In the genomic region with DNA sequence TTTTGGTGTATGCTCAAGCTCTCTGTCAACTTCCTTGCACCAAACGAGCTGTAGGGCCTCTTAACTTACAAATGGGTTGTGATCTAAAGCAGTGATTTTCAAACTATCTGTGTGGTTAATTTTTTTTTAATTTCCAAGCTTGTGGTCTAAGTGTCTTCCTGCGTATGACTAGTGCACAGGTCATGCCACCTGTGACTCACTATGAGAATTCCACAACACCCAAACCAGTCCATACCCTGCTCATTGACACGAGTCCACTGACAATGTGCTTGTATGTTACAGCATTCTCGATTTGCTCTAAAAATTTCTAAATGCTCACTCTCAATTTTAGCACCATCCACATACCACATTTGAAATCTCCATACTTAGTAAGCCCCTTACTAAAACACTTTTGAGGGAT, we compare ENCODE assay signal across 8 cellular contexts. TPM values are rescaled to one million over a fixed set of nuclear protein-coding genes. Genes with fewer than 3 reads are reported as not detected.
A peak's percentile ranks its signal among the peaks of the same experiment; 100 is the strongest.
DNase-seq lines count a peak whose midpoint lies in the region; ATAC-seq and TF ChIP-seq lines count a peak whose summit lies in the region.
"Not testable (repeated sequence)": the region's sequence is repeated elsewhere in the genome, so short reads cannot be mapped to it uniquely, and the experiment has no call there.

No MANE protein-coding gene starts in this region.

- POLR2A ChIA-PET in IMR-90 (lab: Charles Lee; ENCODE audit: unreplicated experiment) = not testable (repeated sequence)

- H3K4me3 ChIP-seq in IMR-90 (ENCODE audit: insufficient read depth, low read depth, low read length); fibroblast of the aortic adventitia (ENCODE audit: low read depth, low read length): not testable (repeated sequence)

- peak; percentile 35; the same call in 1 of the 2 replicates for ATAC-seq in IMR-90 (ENCODE audit: low read depth)
- peak; percentile 100 for ATAC-seq in activated naive CD8-positive, alpha-beta T cell treated with anti-CD3 and anti-CD28 coated beads, Interleukin-2, amount 50 U/mL, for 24 hours
- peak; percentile 99 to 100 for ATAC-seq in stimulated activated naive B cell treated with anti-CD40 and anti-IgM and Interleukin-4, amounts not matched to agents 10 μg/mL and 1 μg/mL and 100 μg/mL, for 72 hours (replicated peaks)

- not testable (repeated sequence) for H3K27ac ChIP-seq in IMR-90 (ENCODE audit: insufficient read depth, low read length)

- H2AK5ac ChIP-seq in IMR-90 (ENCODE audit: low read depth, low read length) = peak overlapping the region; percentile 50; the same call in 1 of the 2 replicates

- H3K36me3 ChIP-seq in IMR-90 (ENCODE audit: control insufficient read depth, insufficient read depth, low read length) = not testable (repeated sequence)

- H4K8ac ChIP-seq in IMR-90 (ENCODE audit: low read depth in 2 of 2, low read length in 2 of 2) = not testable (repeated sequence)

- not testable (repeated sequence) for H2AK9ac ChIP-seq in IMR-90 (replicated peaks; ENCODE audit: low read depth, low read length, poor library complexity)

- dilution Hi-C loops in IMR-90 (cut with HindIII; ENCODE audit: low sequenced_read_pairs, unreplicated experiment) = not testable (repeated sequence)

- not testable (repeated sequence) for H3K9ac ChIP-seq in IMR-90 (ENCODE audit: low read depth, low read length)

- H2BK120ac ChIP-seq in IMR-90 (ENCODE audit: low read depth, low read length) = not testable (repeated sequence)

- not testable (repeated sequence) for H3K36me3 Mint-ChIP-seq in activated naive CD8-positive, alpha-beta T cell treated with anti-CD3 and anti-CD28 coated beads, Interleukin-2, amount 50 U/mL, for 24 hours (ENCODE audit: low read depth); stimulated activated naive B cell treated with anti-CD40 and anti-IgM and Interleukin-4, amounts not matched to agents 10 μg/mL and 1 μg/mL and 100 μg/mL, for 72 hours

- 0% methylated on average over 2 of the region's 4 CpGs; no CpG with 5 or more reads in 1 of the 2 experiments for WGBS in IMR-90 (ENCODE audit: extremely low coverage in 2 of 2, insufficient read length in 1 of 2), 2 experiments

- not testable (repeated sequence) for TF ChIP-seq RAD21 in IMR-90 (IDR thresholded peaks at IDR 0.05; ENCODE audit: low read length)

- not testable (repeated sequence) for H3K4me2 ChIP-seq in IMR-90 (ENCODE audit: low read depth, low read length)

- not testable (repeated sequence) for H3K27me3 ChIP-seq in IMR-90 (ENCODE audit: control insufficient read depth, insufficient read depth, low read length)

- TF ChIP-seq CTCF in IMR-90 (conservative IDR thresholded peaks at IDR 0.05; ENCODE audit: low read depth, low read length); fibroblast of the aortic adventitia (IDR thresholded peaks at IDR 0.05; ENCODE audit: insufficient read depth, low read length): not testable (repeated sequence)

- BruUV-seq in IMR-90 (replicated peaks; lab: Mats Ljungman, UMichigan) = not testable (repeated sequence)

- H3K27me3 Mint-ChIP-seq in activated naive CD8-positive, alpha-beta T cell treated with anti-CD3 and anti-CD28 coated beads, Interleukin-2, amount 50 U/mL, for 24 hours; stimulated activated naive B cell treated with anti-CD40 and anti-IgM and Interleukin-4, amounts not matched to agents 10 μg/mL and 1 μg/mL and 100 μg/mL, for 72 hours: not testable (repeated sequence)

- TF ChIP-seq POLR2A in IMR-90 (IDR thresholded peaks at IDR 0.05; ENCODE audit: low read depth, low read length) = not testable (repeated sequence)

- CTCF ChIA-PET in IMR-90 (lab: Yijun Ruan, JAX) = not testable (repeated sequence)

- not testable (repeated sequence) for H3K56ac ChIP-seq in IMR-90 (ENCODE audit: extremely low read depth, insufficient read depth, low read length)

- H2BK5ac ChIP-seq in IMR-90 (ENCODE audit: low read depth, low read length, poor library complexity, severe bottlenecking) = not testable (repeated sequence)

- intact Hi-C loops in IMR-90 (cut with micrococcal nuclease) = not testable (repeated sequence)

- not testable (repeated sequence) for H3K4me1 ChIP-seq in IMR-90 (ENCODE audit: control insufficient read depth, insufficient read depth, low read length)

- peak overlapping the region; percentile 43 for H3K4me3 Mint-ChIP-seq in activated naive CD8-positive, alpha-beta T cell treated with anti-CD3 and anti-CD28 coated beads, Interleukin-2, amount 50 U/mL, for 24 hours
- H3K4me3 Mint-ChIP-seq in stimulated activated naive B cell treated with anti-CD40 and anti-IgM and Interleukin-4, amounts not matched to agents 10 μg/mL and 1 μg/mL and 100 μg/mL, for 72 hours = not testable (repeated sequence)

- H3K9me1 ChIP-seq in IMR-90 (ENCODE audit: insufficient read depth, low read length) = not testable (repeated sequence)

- not testable (repeated sequence) for H2BK20ac ChIP-seq in IMR-90 (ENCODE audit: low read depth, low read length)

- H3K9me3 Mint-ChIP-seq in activated naive CD8-positive, alpha-beta T cell treated with anti-CD3 and anti-CD28 coated beads, Interleukin-2, amount 50 U/mL, for 24 hours; stimulated activated naive B cell treated with anti-CD40 and anti-IgM and Interleukin-4, amounts not matched to agents 10 μg/mL and 1 μg/mL and 100 μg/mL, for 72 hours: not testable (repeated sequence)

- H3K23ac ChIP-seq in IMR-90 (ENCODE audit: low read depth, low read length) = not testable (repeated sequence)

- H4K20me1 ChIP-seq in IMR-90 (ENCODE audit: insufficient read depth, low read length) = not testable (repeated sequence)

- H3K4me1 Mint-ChIP-seq in activated naive CD8-positive, alpha-beta T cell treated with anti-CD3 and anti-CD28 coated beads, Interleukin-2, amount 50 U/mL, for 24 hours = peaks cover 11% of the 10 kb centered on the region
- H3K4me1 Mint-ChIP-seq in stimulated activated naive B cell treated with anti-CD40 and anti-IgM and Interleukin-4, amounts not matched to agents 10 μg/mL and 1 μg/mL and 100 μg/mL, for 72 hours = peaks cover 12 to 15% of the 10 kb centered on the region in 2 donors

- H3K4ac ChIP-seq in IMR-90 (ENCODE audit: low read depth, low read length) = not testable (repeated sequence)

- in situ Hi-C loops in IMR-90 (cut with MboI; ENCODE audit: low sequenced_read_pairs) = not testable (repeated sequence)

- peak overlapping the region; percentile 75 for H3K27ac Mint-ChIP-seq in activated naive CD8-positive, alpha-beta T cell treated with anti-CD3 and anti-CD28 coated beads, Interleukin-2, amount 50 U/mL, for 24 hours
- not testable (repeated sequence) for H3K27ac Mint-ChIP-seq in stimulated activated naive B cell treated with anti-CD40 and anti-IgM and Interleukin-4, amounts not matched to agents 10 μg/mL and 1 μg/mL and 100 μg/mL, for 72 hours

- not testable (repeated sequence) for H4K5ac ChIP-seq in IMR-90 (ENCODE audit: low read depth, low read length)

- H3K9me3 ChIP-seq in IMR-90 (ENCODE audit: control insufficient read depth, insufficient read depth, low read length) = not testable (repeated sequence)

- H3K14ac ChIP-seq in IMR-90 (replicated peaks; ENCODE audit: low read depth, low read length) = not testable (repeated sequence)

- H3K18ac ChIP-seq in IMR-90 (ENCODE audit: low read depth, low read length) = not testable (repeated sequence)

- H2AFZ ChIP-seq in IMR-90 (replicated peaks; ENCODE audit: low read length, poor library complexity) = not testable (repeated sequence)

- H4K91ac ChIP-seq in IMR-90 (ENCODE audit: insufficient read depth, low read depth, low read length) = not testable (repeated sequence)

- H3K79me1 ChIP-seq in IMR-90 (ENCODE audit: low read depth in 1 of 2, low read length in 2 of 2) = not testable (repeated sequence)

- DNase-seq in Daoy (ENCODE audit: low read depth) (peak; percentile 93), IMR-90 (peak; percentile 77), T-helper 1 cell (peak in 3 of 5 donors; percentile 1 to 77 (median 7)), fibroblast of the aortic adventitia (ENCODE audit: low read depth) (peak; percentile 25), renal cortical epithelial cell (ENCODE audit: low read depth) (peak; percentile 95)
- DNase-seq in activated CD8-positive, alpha-beta memory T cell treated with anti-CD3 and anti-CD28 coated beads, Interleukin-2, amount 50 U/mL, for 48 hours = peak; percentile 52
- DNase-seq in activated naive CD8-positive, alpha-beta T cell treated with anti-CD3 and anti-CD28 coated beads, Interleukin-2, amount 50 U/mL, for 24 hours = peak; percentile 17
- DNase-seq in stimulated activated naive B cell treated with anti-CD40 and anti-IgM and Interleukin-4, amounts not matched to agents 10 μg/mL and 1 μg/mL and 100 μg/mL, for 72 hours = peak; percentile 49

- not testable (repeated sequence) for H2BK15ac ChIP-seq in IMR-90 (ENCODE audit: low read depth, low read length)

RNA-seq across cellular contexts. Expression of a gene that starts 18.5 kb away (rescaled TPM):
- 97.1 and 101 TPM in 2 replicates for total RNA-seq in Daoy (2014; rRNA removed; shearing (Covaris generic))
- 128 and 131 TPM in 2 replicates for total RNA-seq in IMR-90 (2012; rRNA removed)
- polyA plus RNA-seq in IMR-90 (2012; rRNA removed) = 37.4 and 40.4 TPM in 2 replicates
- polyA plus RNA-seq in IMR-90 (2012; cell fraction: cytosol; rRNA removed) = 22.4 and 28.6 TPM in 2 replicates
- 43.5 and 64.2 TPM in 2 replicates for polyA plus RNA-seq in IMR-90 (2012; cell fraction: nucleus; rRNA removed; ENCODE audit: low replicate concordance)
- 122 and 143 TPM in 2 replicates for total RNA-seq in fibroblast of the aortic adventitia (ENCODE audit: low replicate concordance)
- total RNA-seq in renal cortical epithelial cell = 95.2 and 159 TPM in 2 replicates

Comparison
In these comparisons a context has a peak if more than half of its experiments do, and no peak if none do; other contexts are left out.
1. DNase-seq: peak in every context shown above with its lines; median percentile 95 in renal cortical epithelial cell; 93 in Daoy; 77 in IMR-90; 52 in activated CD8-positive, alpha-beta memory T cell treated with anti-CD3 and anti-CD28 coated beads, Interleukin-2, amount 50 U/mL, for 48 hours; 49 in stimulated activated naive B cell treated with anti-CD40 and anti-IgM and Interleukin-4, amounts not matched to agents 10 μg/mL and 1 μg/mL and 100 μg/mL, for 72 hours; 25 in fibroblast of the aortic adventitia; 17 in activated naive CD8-positive, alpha-beta T cell treated with anti-CD3 and anti-CD28 coated beads, Interleukin-2, amount 50 U/mL, for 24 hours; 7 in T-helper 1 cell.
2. ATAC-seq: peak in every context shown above with its lines; median percentile 100 in activated naive CD8-positive, alpha-beta T cell treated with anti-CD3 and anti-CD28 coated beads, Interleukin-2, amount 50 U/mL, for 24 hours; 100 in stimulated activated naive B cell treated with anti-CD40 and anti-IgM and Interleukin-4, amounts not matched to agents 10 μg/mL and 1 μg/mL and 100 μg/mL, for 72 hours; 35 in IMR-90.